In the genomic region with DNA sequence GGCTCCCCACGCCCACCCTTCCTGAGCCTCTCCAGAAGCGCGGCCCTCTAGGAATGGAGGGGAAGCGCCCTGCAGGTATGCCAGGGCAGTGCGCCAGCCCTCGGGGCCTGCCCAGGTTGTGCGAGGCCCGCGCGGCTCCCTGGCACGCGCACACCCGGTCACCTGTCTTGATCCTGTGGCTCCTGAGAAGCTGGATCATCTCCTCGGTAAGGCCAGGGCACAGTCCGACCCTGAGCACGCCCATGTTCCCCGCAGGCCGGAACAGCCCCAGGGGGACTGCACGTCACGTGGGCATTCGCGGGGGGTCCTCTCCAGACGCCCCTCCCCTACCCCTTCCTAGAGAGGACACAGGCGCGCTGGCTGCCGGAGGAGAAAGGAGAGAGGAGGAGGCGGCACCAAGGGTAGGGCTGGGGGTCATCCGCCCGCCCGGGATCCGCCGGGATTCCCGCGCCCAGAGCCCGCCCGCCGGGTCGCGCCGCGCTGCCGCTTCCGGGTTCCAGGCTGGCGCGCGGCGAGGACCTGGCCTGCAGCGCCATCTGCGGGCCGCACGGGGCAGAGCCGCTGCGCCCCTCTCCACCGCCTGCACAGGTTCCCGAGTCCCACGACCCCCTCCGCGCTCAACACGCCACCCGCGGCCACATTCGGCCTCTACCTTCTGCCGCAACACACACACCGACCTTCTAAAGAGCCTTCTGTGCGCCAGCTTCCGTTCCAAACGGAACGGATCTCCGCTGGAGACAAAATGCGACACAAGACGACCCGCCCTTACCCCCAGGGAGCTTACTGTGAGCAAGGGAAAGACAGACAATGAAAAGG, we compare ENCODE assay signal across 8 cellular contexts. TPM values are rescaled to one million over a fixed set of nuclear protein-coding genes. Genes with fewer than 3 reads are reported as not detected.
DNase-seq lines count a peak whose midpoint lies in the region; ATAC-seq and FAIRE-seq lines count a peak whose summit lies in the region.

A gene (minus strand): TSS at position 491 of the 816 bp plus-strand sequence. CDS start 247 bp downstream, at position 244.

- peak within 1 kb of the TSS; percentile 78 for H3K27ac ChIP-seq in CD4-positive, CD25-positive, alpha-beta regulatory T cell (ENCODE audit: insufficient read depth, low read length, poor library complexity, severe bottlenecking)

- FAIRE-seq in HTR-8/SVneo (lab: Jason Lieb, UNC): peak; percentile 55

- no peaks in the 10 kb centered on the region for H3K27me3 ChIP-seq in CD4-positive, CD25-positive, alpha-beta regulatory T cell (ENCODE audit: control insufficient read depth, insufficient read depth, low read length)

- no peaks in the 10 kb centered on the region for H3K9me3 Mint-ChIP-seq in CD4-positive, CD25-positive, alpha-beta regulatory T cell
- H3K9me3 Mint-ChIP-seq in activated CD8-positive, alpha-beta memory T cell treated with anti-CD3 and anti-CD28 coated beads, Interleukin-2, amount 10 ng/mL, durations not matched to agents 7 days and 5 days (ENCODE audit: low read depth): no peaks in the 10 kb centered on the region

- peak within 1 kb of the TSS; percentile 89 to 95 (median 90) for H3K4me3 Mint-ChIP-seq in CD4-positive, CD25-positive, alpha-beta regulatory T cell
- peak within 1 kb of the TSS; percentile 79 for H3K4me3 Mint-ChIP-seq in activated CD8-positive, alpha-beta memory T cell treated with anti-CD3 and anti-CD28 coated beads, Interleukin-2, amount 10 ng/mL, durations not matched to agents 7 days and 5 days

- no peaks in the 10 kb centered on the region for H3K9me3 ChIP-seq in CD4-positive, CD25-positive, alpha-beta regulatory T cell (ENCODE audit: control insufficient read depth in 2 of 2, low read length in 2 of 2)

- CTCF ChIA-PET in activated CD8-positive, alpha-beta memory T cell treated with anti-CD3 and anti-CD28 coated beads, Interleukin-2, amount 10 ng/mL, durations not matched to agents 7 days and 5 days (lab: Charles Lee): interaction anchor here (0.5 to 4.5 kb wide), 42 partner anchors 9 to 758 kb away, joined by 3 to 109 read pairs (median 5); a partner anchor contains a TSS

- no peaks in the 10 kb centered on the region for H3K36me3 ChIP-seq in CD4-positive, CD25-positive, alpha-beta regulatory T cell (ENCODE audit: control insufficient read depth, insufficient read depth, low read length)

- H3K36me3 Mint-ChIP-seq in CD4-positive, CD25-positive, alpha-beta regulatory T cell: peaks cover 9% of the 10 kb centered on the region
- H3K36me3 Mint-ChIP-seq in activated CD8-positive, alpha-beta memory T cell treated with anti-CD3 and anti-CD28 coated beads, Interleukin-2, amount 10 ng/mL, durations not matched to agents 7 days and 5 days: peaks cover 23% of the 10 kb centered on the region

- peak within 1 kb of the TSS; percentile 75 for H3K4me3 ChIP-seq in CD4-positive, CD25-positive, alpha-beta regulatory T cell (ENCODE audit: low read depth, low read length)

- peaks cover 0 to 43% (median 27%) of the 10 kb centered on the region in 4 donors for H3K4me1 Mint-ChIP-seq in CD4-positive, CD25-positive, alpha-beta regulatory T cell
- peaks cover 42% of the 10 kb centered on the region for H3K4me1 Mint-ChIP-seq in activated CD8-positive, alpha-beta memory T cell treated with anti-CD3 and anti-CD28 coated beads, Interleukin-2, amount 10 ng/mL, durations not matched to agents 7 days and 5 days

- peak; percentile 89 to 91 for ATAC-seq in CD4-positive, CD25-positive, alpha-beta regulatory T cell (ENCODE audit: low read depth in 2 of 2)
- peak; percentile 78 for ATAC-seq in GM19463 (IDR thresholded peaks at IDR 0.05; ENCODE audit: unreplicated experiment)
- ATAC-seq in activated CD8-positive, alpha-beta memory T cell treated with anti-CD3 and anti-CD28 coated beads, Interleukin-2, amount 10 ng/mL, durations not matched to agents 7 days and 5 days: peak; percentile 93

- in situ Hi-C loops in endometrial microvascular endothelial cells (cut with HindIII; ENCODE audit: inconsistent ontology term, low pct_unique_long_range_greater_than_20kb, low sequenced_read_pairs): no loop called here

- H3K27me3 Mint-ChIP-seq in CD4-positive, CD25-positive, alpha-beta regulatory T cell: no peaks in the 10 kb centered on the region
- H3K27me3 Mint-ChIP-seq in activated CD8-positive, alpha-beta memory T cell treated with anti-CD3 and anti-CD28 coated beads, Interleukin-2, amount 10 ng/mL, durations not matched to agents 7 days and 5 days: no peaks in the 10 kb centered on the region

- peak within 1 kb of the TSS in 2 of 3 donors; percentile 91 to 94 for H3K27ac Mint-ChIP-seq in CD4-positive, CD25-positive, alpha-beta regulatory T cell
- H3K27ac Mint-ChIP-seq in activated CD8-positive, alpha-beta memory T cell treated with anti-CD3 and anti-CD28 coated beads, Interleukin-2, amount 10 ng/mL, durations not matched to agents 7 days and 5 days: peak within 1 kb of the TSS; percentile 89

- peaks cover 33% of the 10 kb centered on the region for H3K4me1 ChIP-seq in CD4-positive, CD25-positive, alpha-beta regulatory T cell (ENCODE audit: control insufficient read depth, insufficient read depth, low read length, poor library complexity, severe bottlenecking)

- DNase-seq in CD4-positive, CD25-positive, alpha-beta regulatory T cell: peak; percentile 74 to 86 (median 82)
- DNase-seq in HTR-8/SVneo (ENCODE audit: insufficient read length, low spot score): peak; percentile 87
- peak; percentile 65 for DNase-seq in NOMO-1 treated with DMSO at 0.1 percent for 48 hours (lab: John Stamatoyannopoulos, UW; ENCODE audit: unreplicated experiment)
- peak; percentile 85 for DNase-seq in activated CD8-positive, alpha-beta memory T cell treated with anti-CD3 and anti-CD28 coated beads, Interleukin-2, amount 10 ng/mL, durations not matched to agents 7 days and 5 days
- peak; percentile 93 for DNase-seq in mesenteric fat pad (ENCODE audit: low spot score)
- DNase-seq in stimulated activated CD8-positive, alpha-beta memory T cell treated with anti-CD3 and anti-CD28 coated beads, Interleukin-15, amount 100 ng/mL, for 24 hours (ENCODE audit: low read depth): peak; percentile 73

RNA-seq across cellular contexts. Expression of the gene that starts here (rescaled TPM):
- 11.7 TPM for total RNA-seq in CD4-positive, CD25-positive, alpha-beta regulatory T cell
- 10 to 100 TPM in 2 of 4 donors, 1 to 10 TPM in 2; 7.0 to 11.5 (median 10.3) TPM for polyA plus RNA-seq in CD4-positive, CD25-positive, alpha-beta regulatory T cell
- 10 to 100 TPM; 34.0 to 43.0 TPM for total RNA-seq in activated CD8-positive, alpha-beta memory T cell treated with anti-CD3 and anti-CD28 coated beads, Interleukin-2, amount 10 ng/mL, durations not matched to agents 7 days and 5 days
- total RNA-seq in endometrial microvascular endothelial cells (ENCODE audit: inconsistent ontology term) (13.0 TPM), mesenteric fat pad (10.6 TPM)

Comparison
In these comparisons a context has a peak if more than half of its experiments do, and no peak if none do; other contexts are left out.
1. Peak in every context shown above with its lines: DNase-seq, ATAC-seq, H3K4me3 ChIP-seq and H3K27ac ChIP-seq.